10 cellular contexts compared by ENCODE assay signal in the genomic region with DNA sequence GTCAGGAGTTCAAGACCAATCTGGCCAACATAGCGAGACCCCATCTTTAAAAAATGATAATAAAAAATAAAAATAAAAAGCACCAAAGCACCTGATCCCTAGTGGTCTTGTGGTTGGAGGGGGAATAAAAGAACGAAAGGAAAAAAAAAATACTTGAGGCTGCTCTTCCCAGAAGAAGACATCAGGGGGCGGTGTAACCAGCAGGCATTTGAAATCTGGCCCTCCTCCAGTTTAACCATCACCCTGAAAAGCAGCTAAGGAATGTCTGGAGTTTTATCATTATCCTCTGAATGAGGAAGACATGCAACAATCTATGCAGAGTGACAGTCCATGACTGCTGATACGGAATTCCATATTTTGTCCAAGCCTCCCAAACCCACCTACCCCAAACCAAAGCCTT. TPM values are rescaled to one million over a fixed set of nuclear protein-coding genes. Genes with fewer than 3 reads are reported as not detected.
A peak's percentile ranks its signal among the peaks of the same experiment; 100 is the strongest.
DNase-seq lines count a peak whose midpoint lies in the region; ATAC-seq and TF ChIP-seq lines count a peak whose summit lies in the region.
"Had no signal": no experiment of that assay in that cellular context is flagged by ENCODE, and none has a peak within 500 bp of the region (broad histone marks: within the 10 kb centered on the region; RNA-seq: fewer than 3 reads in every experiment).

No MANE protein-coding gene starts in this region.

- no peaks in the 10 kb centered on the region for H3K9me3 Mint-ChIP-seq in activated CD4-positive, alpha-beta T cell treated with anti-CD3 and anti-CD28 coated beads, Interleukin-2, amount 10 ng/mL, durations not matched to agents 24 days and 14 days
- H3K9me3 Mint-ChIP-seq in naive thymus-derived CD8-positive, alpha-beta T cell, result no peaks in the 10 kb centered on the region

- no peak overlapping the region for H3K4me3 Mint-ChIP-seq in activated CD4-positive, alpha-beta T cell treated with anti-CD3 and anti-CD28 coated beads, Interleukin-2, amount 10 ng/mL, durations not matched to agents 24 days and 14 days
- H3K4me3 Mint-ChIP-seq in naive thymus-derived CD8-positive, alpha-beta T cell, result no peak overlapping the region
- H3K4me3 Mint-ChIP-seq: activated CD4-positive, alpha-beta T cell treated with anti-CD3 and anti-CD28 coated beads for 36 hours had no signal

- no peak overlapping the region for H3K4me3 ChIP-seq in NB4 (ENCODE audit: low read depth, low read length)
- no peak overlapping the region for H3K4me3 ChIP-seq in epithelial cell of esophagus (ENCODE audit: low read length)
- no peak overlapping the region for H3K4me3 ChIP-seq in retinal pigment epithelial cell (ENCODE audit: low read length)

- intact Hi-C loops in activated CD4-positive, alpha-beta T cell treated with anti-CD3 and anti-CD28 coated beads, Interleukin-2, amount 10 ng/mL, durations not matched to agents 24 days and 14 days (cut with micrococcal nuclease), result loop anchor here (2.0 to 10.0 kb wide), 3 partner anchors 149 to 501 kb away; no protein-coding TSS in a partner anchor

- no peaks in the 10 kb centered on the region for H3K36me3 Mint-ChIP-seq in activated CD4-positive, alpha-beta T cell treated with anti-CD3 and anti-CD28 coated beads, Interleukin-2, amount 10 ng/mL, durations not matched to agents 24 days and 14 days (ENCODE audit: low read depth)
- no peaks in the 10 kb centered on the region for H3K36me3 Mint-ChIP-seq in naive thymus-derived CD8-positive, alpha-beta T cell

- H3K27ac Mint-ChIP-seq in activated CD4-positive, alpha-beta T cell treated with anti-CD3 and anti-CD28 coated beads, Interleukin-2, amount 10 ng/mL, durations not matched to agents 24 days and 14 days, result no peak overlapping the region
- H3K27ac Mint-ChIP-seq in naive thymus-derived CD8-positive, alpha-beta T cell, result no peak overlapping the region

- DNase-seq in activated CD4-positive, alpha-beta T cell treated with anti-CD3 and anti-CD28 coated beads, Interleukin-2, amount 10 ng/mL, durations not matched to agents 24 days and 14 days, result peak; percentile 70
- DNase-seq in activated CD4-positive, alpha-beta T cell treated with anti-CD3 and anti-CD28 coated beads for 4 hours, result no peak
- DNase-seq in NB4 (ENCODE audit: low read depth) (peak; percentile 35), epithelial cell of esophagus (ENCODE audit: low read depth) (peak; percentile 44), retinal pigment epithelial cell (ENCODE audit: low read depth) (no peak), NCI-H146 treated with DMSO at 0.1 percent for 48 hours (lab: John Stamatoyannopoulos, UW; ENCODE audit: unreplicated experiment) (no peak), hypothalamus (lab: John Stamatoyannopoulos, UW) (no peak)
- DNase-seq in naive thymus-derived CD8-positive, alpha-beta T cell, result no peak
- DNase-seq: activated CD4-positive, alpha-beta T cell treated with anti-CD3 and anti-CD28 coated beads for 36 hours; GDM1 had no signal

- peak; percentile 70 for TF ChIP-seq CTCF in NB4 (IDR thresholded peaks at IDR 0.05; ENCODE audit: low read depth, low read length)
- peak; percentile 57 for TF ChIP-seq CTCF in epithelial cell of esophagus (IDR thresholded peaks at IDR 0.05; ENCODE audit: insufficient read depth, low read depth, low read length, missing control alignments)
- peak; percentile 80 for TF ChIP-seq CTCF in retinal pigment epithelial cell (conservative IDR thresholded peaks at IDR 0.05; ENCODE audit: low read depth, low read length)

- peaks cover 18% of the 10 kb centered on the region for H3K4me1 Mint-ChIP-seq in activated CD4-positive, alpha-beta T cell treated with anti-CD3 and anti-CD28 coated beads, Interleukin-2, amount 10 ng/mL, durations not matched to agents 24 days and 14 days
- H3K4me1 Mint-ChIP-seq in naive thymus-derived CD8-positive, alpha-beta T cell, result peaks cover 0 to 6% (median 2%) of the 10 kb centered on the region in 4 donors

- H3K27me3 Mint-ChIP-seq in activated CD4-positive, alpha-beta T cell treated with anti-CD3 and anti-CD28 coated beads, Interleukin-2, amount 10 ng/mL, durations not matched to agents 24 days and 14 days, result no peaks in the 10 kb centered on the region
- peaks cover 0 to 3% (median 0%) of the 10 kb centered on the region in 5 donors for H3K27me3 Mint-ChIP-seq in naive thymus-derived CD8-positive, alpha-beta T cell
- H3K27me3 Mint-ChIP-seq: activated CD4-positive, alpha-beta T cell treated with anti-CD3 and anti-CD28 coated beads for 36 hours had no signal

- no peak for ATAC-seq in naive thymus-derived CD8-positive, alpha-beta T cell
- ATAC-seq: activated CD4-positive, alpha-beta T cell treated with anti-CD3 and anti-CD28 coated beads for 36 hours had no signal

- POLR2A ChIA-PET in naive thymus-derived CD8-positive, alpha-beta T cell (lab: Charles Lee), result no interaction called here

- TF ChIP-seq POLR2A in NB4 (IDR thresholded peaks at IDR 0.05; ENCODE audit: extremely low read depth, insufficient read length), result no peak

RNA-seq across cellular contexts. Expression of gene KCTD17, which starts 5.6 kb away (rescaled TPM):
- total RNA-seq in activated CD4-positive, alpha-beta T cell treated with anti-CD3 and anti-CD28 coated beads, Interleukin-2, amount 10 ng/mL, durations not matched to agents 24 days and 14 days, result 63.2 and 66.5 TPM in 2 replicates
- 10 to 100 TPM; 26.1 to 26.6 TPM for total RNA-seq in naive thymus-derived CD8-positive, alpha-beta T cell
- 10 to 100 TPM in 2 of 3 donors, 1 to 10 TPM in 1; 9.1 to 12.1 (median 10.3) TPM for polyA plus RNA-seq in naive thymus-derived CD8-positive, alpha-beta T cell

RNA-seq across cellular contexts. Expression of gene MPST, which starts 26.4 kb away (rescaled TPM):
- total RNA-seq in activated CD4-positive, alpha-beta T cell treated with anti-CD3 and anti-CD28 coated beads, Interleukin-2, amount 10 ng/mL, durations not matched to agents 24 days and 14 days, result 21.0 and 21.1 TPM in 2 replicates
- 1 to 10 TPM; 1.1 to 1.5 TPM for total RNA-seq in naive thymus-derived CD8-positive, alpha-beta T cell
- polyA plus RNA-seq in naive thymus-derived CD8-positive, alpha-beta T cell, result 1 to 10 TPM in 2 of 3 donors, under 1 TPM in 1; 0.34 to 9.7 (median 1.8) TPM

RNA-seq across cellular contexts. Expression of gene TST, which starts 26.7 kb away (rescaled TPM):
- total RNA-seq in activated CD4-positive, alpha-beta T cell treated with anti-CD3 and anti-CD28 coated beads, Interleukin-2, amount 10 ng/mL, durations not matched to agents 24 days and 14 days, result 5.2 and 5.8 TPM in 2 replicates
- total RNA-seq in naive thymus-derived CD8-positive, alpha-beta T cell, result not detected
- polyA plus RNA-seq in naive thymus-derived CD8-positive, alpha-beta T cell, result 1 to 10 TPM in 1 of 3 donors, not detected in 2; 1.5 TPM

Comparison
In these comparisons a context has a peak if more than half of its experiments do, and no peak if none do; other contexts are left out.
1. DNase-seq: peak in activated CD4-positive, alpha-beta T cell treated with anti-CD3 and anti-CD28 coated beads, Interleukin-2, amount 10 ng/mL, durations not matched to agents 24 days and 14 days (single experiment), NB4 (single experiment) and epithelial cell of esophagus (single experiment); none in activated CD4-positive, alpha-beta T cell treated with anti-CD3 and anti-CD28 coated beads for 4 hours (0 of 2), retinal pigment epithelial cell (single experiment), naive thymus-derived CD8-positive, alpha-beta T cell (0 of 10), NCI-H146 treated with DMSO at 0.1 percent for 48 hours (single experiment) and hypothalamus (0 of 51).
2. Peak in every context shown above with its lines, with median percentiles within 50 percentile points of each other: CTCF ChIP-seq.